ENCODE assay signal across 19 cellular contexts in the genomic region with DNA sequence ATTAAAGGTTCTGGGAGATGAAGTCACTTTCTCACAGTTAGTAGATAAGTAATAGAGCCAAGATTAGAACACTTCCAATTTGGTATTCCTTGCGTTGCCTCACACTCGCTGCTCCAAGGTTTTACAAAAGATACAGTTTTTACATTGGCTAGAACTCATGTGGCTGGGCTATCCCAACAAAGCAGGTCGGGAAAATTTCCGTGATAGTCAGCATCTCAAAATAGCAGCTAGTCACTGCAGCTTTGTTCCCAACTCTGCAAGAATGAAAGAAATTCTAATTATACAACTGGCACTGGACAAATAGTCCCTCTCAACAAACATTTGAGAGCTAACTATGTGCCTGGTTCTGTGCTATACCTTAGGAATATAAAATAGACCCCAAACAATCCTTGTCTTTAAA. TPM values are rescaled to one million over a fixed set of nuclear protein-coding genes. Genes with fewer than 3 reads are reported as not detected.
DNase-seq lines count a peak whose midpoint lies in the region; ATAC-seq and TF ChIP-seq lines count a peak whose summit lies in the region.
"Had no signal": no experiment of that assay in that cellular context is flagged by ENCODE, and none has a peak within 500 bp of the region (broad histone marks: within the 10 kb centered on the region; RNA-seq: fewer than 3 reads in every experiment).

No MANE protein-coding gene starts in this region.

- H3K4me1 ChIP-seq in BLaER1 treated with 17β-estradiol and CSF1 and Interleukin-3, amounts not matched to agents 10 nM and 100 nM, result peaks cover 22 to 44% (median 32%) of the 10 kb centered on the region in 10 experiments

- H3K4me3 Mint-ChIP-seq in activated T-cell treated with anti-CD3 and anti-CD28 coated beads, Interleukin-2, amount 50 U/mL, for 72 hours, result no peak overlapping the region
- no peak overlapping the region for H3K4me3 Mint-ChIP-seq in type B pancreatic cell
- H3K4me3 Mint-ChIP-seq in effector memory CD8-positive, alpha-beta T cell, result no peak overlapping the region
- H3K4me3 Mint-ChIP-seq: CD4-positive, CD25-positive, alpha-beta regulatory T cell had no signal

- peak; percentile 31 for DNase-seq in astrocyte of the hippocampus (ENCODE audit: low read depth, low spot score)
- peak; percentile 1 to 19 for DNase-seq in hippocampal formation (lab: John Stamatoyannopoulos, UW)
- peak; percentile 42 for DNase-seq in putamen (ENCODE audit: low spot score)
- no peak for DNase-seq in activated T-cell treated with anti-CD3 and anti-CD28 coated beads, Interleukin-2, amount 50 U/mL, for 72 hours
- no peak for DNase-seq in HuH-7.5 (ENCODE audit: low spot score)
- DNase-seq in type B pancreatic cell (ENCODE audit: extremely low spot score, unreplicated experiment), result no peak
- no peak for DNase-seq in effector memory CD8-positive, alpha-beta T cell
- DNase-seq: ACHN; CD4-positive, CD25-positive, alpha-beta regulatory T cell; COR-L47; DMS 273 treated with DMSO at 0.1 percent for 48 hours; GF-D8; GM23248; HCEC 1CT; MM.1S; NCI-H1092 treated with DMSO at 0.1 percent for 48 hours; NCI-H2081 had no signal

- peaks cover 6 to 8% of the 10 kb centered on the region in 2 donors for H3K36me3 Mint-ChIP-seq in activated T-cell treated with anti-CD3 and anti-CD28 coated beads, Interleukin-2, amount 50 U/mL, for 72 hours (ENCODE audit: insufficient read depth in 2 of 2)
- no peaks in the 10 kb centered on the region for H3K36me3 Mint-ChIP-seq in type B pancreatic cell
- H3K36me3 Mint-ChIP-seq in effector memory CD8-positive, alpha-beta T cell (ENCODE audit: insufficient read depth), result no peaks in the 10 kb centered on the region
- H3K36me3 Mint-ChIP-seq: CD4-positive, CD25-positive, alpha-beta regulatory T cell had no signal

- peaks cover 0 to 8% (median 0%) of the 10 kb centered on the region in 11 experiments; a peak in 6 of 22 replicates for H3K36me3 ChIP-seq in BLaER1 treated with 17β-estradiol and CSF1 and Interleukin-3, amounts not matched to agents 10 nM and 100 nM

- H3K27me3 ChIP-seq in BLaER1 treated with 17β-estradiol and CSF1 and Interleukin-3, amounts not matched to agents 10 nM and 100 nM, result no peaks in the 10 kb centered on the region

- H3K27ac ChIP-seq in BLaER1 treated with 17β-estradiol and CSF1 and Interleukin-3, amounts not matched to agents 10 nM and 100 nM, result peak overlapping the region in 7 of 11 experiments; percentile 56 to 78 (median 74); a peak in 13 of 22 replicates
- H3K27ac ChIP-seq: GM23248 had no signal

- H3K4me1 Mint-ChIP-seq in activated T-cell treated with anti-CD3 and anti-CD28 coated beads, Interleukin-2, amount 50 U/mL, for 72 hours (ENCODE audit: low read depth), result no peaks in the 10 kb centered on the region
- H3K4me1 Mint-ChIP-seq in type B pancreatic cell (ENCODE audit: unreplicated experiment), result no peaks in the 10 kb centered on the region
- no peaks in the 10 kb centered on the region for H3K4me1 Mint-ChIP-seq in effector memory CD8-positive, alpha-beta T cell (ENCODE audit: low read depth in 2 of 2)

- ATAC-seq in activated T-cell treated with anti-CD3 and anti-CD28 coated beads, Interleukin-2, amount 50 U/mL, for 72 hours (replicated peaks in 1 of 2), result no peak
- no peak for ATAC-seq in effector memory CD8-positive, alpha-beta T cell (replicated peaks)
- ATAC-seq: Panc1 had no signal

- peak overlapping the region in 8 of 11 experiments; percentile 51 to 82 (median 74); a peak in 15 of 22 replicates for H3K4me2 ChIP-seq in BLaER1 treated with 17β-estradiol and CSF1 and Interleukin-3, amounts not matched to agents 10 nM and 100 nM

- no peaks in the 10 kb centered on the region for H3K27me3 Mint-ChIP-seq in activated T-cell treated with anti-CD3 and anti-CD28 coated beads, Interleukin-2, amount 50 U/mL, for 72 hours (ENCODE audit: low read depth)
- H3K27me3 Mint-ChIP-seq in type B pancreatic cell, result no peaks in the 10 kb centered on the region
- peaks cover 21 to 44% of the 10 kb centered on the region in 2 donors for H3K27me3 Mint-ChIP-seq in effector memory CD8-positive, alpha-beta T cell

- H3K9me3 ChIP-seq in BLaER1 treated with 17β-estradiol and CSF1 and Interleukin-3, amounts not matched to agents 10 nM and 100 nM (replicated peaks in 1 of 11), result peaks cover 23 to 51% (median 40%) of the 10 kb centered on the region in 11 experiments

- H3K27ac Mint-ChIP-seq in activated T-cell treated with anti-CD3 and anti-CD28 coated beads, Interleukin-2, amount 50 U/mL, for 72 hours, result no peak overlapping the region
- H3K27ac Mint-ChIP-seq in type B pancreatic cell, result no peak overlapping the region
- H3K27ac Mint-ChIP-seq in effector memory CD8-positive, alpha-beta T cell, result no peak overlapping the region
- H3K27ac Mint-ChIP-seq: CD4-positive, CD25-positive, alpha-beta regulatory T cell had no signal

- no peaks in the 10 kb centered on the region for H4K20me1 ChIP-seq in BLaER1 treated with 17β-estradiol and CSF1 and Interleukin-3, amounts not matched to agents 10 nM and 100 nM

- H3K9ac ChIP-seq in BLaER1 treated with 17β-estradiol and CSF1 and Interleukin-3, amounts not matched to agents 10 nM and 100 nM, result no peak overlapping the region
- H3K9ac ChIP-seq: GM23248 had no signal

- peaks cover 6 to 12% of the 10 kb centered on the region in 2 donors for H3K9me3 Mint-ChIP-seq in activated T-cell treated with anti-CD3 and anti-CD28 coated beads, Interleukin-2, amount 50 U/mL, for 72 hours
- peaks cover 8% of the 10 kb centered on the region for H3K9me3 Mint-ChIP-seq in type B pancreatic cell
- peaks cover 6 to 10% of the 10 kb centered on the region in 2 donors for H3K9me3 Mint-ChIP-seq in effector memory CD8-positive, alpha-beta T cell

- TF ChIP-seq CTCF in type B pancreatic cell (conservative IDR thresholded peaks at IDR 0.05), result no peak

- H3K4me3 ChIP-seq in BLaER1 treated with 17β-estradiol and CSF1 and Interleukin-3, amounts not matched to agents 10 nM and 100 nM, result no peak overlapping the region; a peak in 1 of 20 replicates
- H3K4me3 ChIP-seq: GM23248 had no signal

RNA-seq across cellular contexts. Expression of a gene that starts 24.6 kb away (rescaled TPM):
- total RNA-seq in activated T-cell treated with anti-CD3 and anti-CD28 coated beads, Interleukin-2, amount 50 U/mL, for 72 hours, result 10 to 100 TPM; 66.6 to 67.5 TPM
- 67.0 and 78.2 TPM in 2 replicates for total RNA-seq in type B pancreatic cell (ENCODE audit: low replicate concordance)

Comparison
In these comparisons a context has a peak if more than half of its experiments do, and no peak if none do; other contexts are left out.
1. DNase-seq: peak in astrocyte of the hippocampus (single experiment), hippocampal formation (2 of 2) and putamen (single experiment); none in activated T-cell treated with anti-CD3 and anti-CD28 coated beads, Interleukin-2, amount 50 U/mL, for 72 hours (0 of 2), HuH-7.5 (single experiment), type B pancreatic cell (single experiment) and effector memory CD8-positive, alpha-beta T cell (0 of 3).